In genomic region chr1:152325111-152325510, GRCh38 we compare ENCODE assay signal across 21 cellular contexts. TPM values are rescaled to one million over a fixed set of nuclear protein-coding genes. Genes with fewer than 3 reads are reported as not detected.
DNase-seq lines count a peak whose midpoint lies in the region; ATAC-seq, FAIRE-seq and TF ChIP-seq lines count a peak whose summit lies in the region.
"Had no signal": no experiment of that assay in that cellular context is flagged by ENCODE, and none has a peak within 500 bp of the region (broad histone marks: within the 10 kb centered on the region; RNA-seq: fewer than 3 reads in every experiment).

Gene FLG, minus strand, starts transcription at chr1:152325239. Its CDS starts 9,783 bp downstream, at chr1:152315456.

- TF ChIP-seq CTCF in bronchial epithelial cell (IDR thresholded peaks at IDR 0.05; ENCODE audit: insufficient read depth, low read length, severe bottlenecking) (no peak), gastrocnemius medialis (IDR thresholded peaks at IDR 0.05 in 4 of 5, conservative IDR thresholded peaks at IDR 0.05 in 1 of 5) (no peak)

- DNase-seq in Daoy (ENCODE audit: low read depth), result peak; percentile 24
- peak; percentile 28 for DNase-seq in NCI-H226
- peak; percentile 90 for DNase-seq in bronchial epithelial cell (ENCODE audit: low read depth)
- peak; percentile 12 for DNase-seq in kidney tubule cell (ENCODE audit: low spot score)
- no peak for DNase-seq in erythroblast (lab: John Stamatoyannopoulos, UW)
- no peak for DNase-seq in activated T-cell treated with anti-CD3 and anti-CD28 coated beads, Interleukin-2, amount 50 U/mL, for 24 hours
- no peak for DNase-seq in NCI-H128 (lab: John Stamatoyannopoulos, UW; ENCODE audit: unreplicated experiment)
- DNase-seq in gastrocnemius medialis, result no peak
- DNase-seq: CD8-positive, alpha-beta T cell; NCI-H1105 treated with DMSO at 0.1 percent for 48 hours; NCI-H1694 treated with DMSO at 0.1 percent for 48 hours; NCI-H510A; NCI-H748 treated with DMSO at 0.1 percent for 48 hours; OCI-M1; RPMI8226; SJCRH30 had no signal

- H3K9me3 ChIP-seq in gastrocnemius medialis, result no peaks in the 10 kb centered on the region
- H3K9me3 ChIP-seq: BLaER1, SJCRH30 had no signal

- no peak for FAIRE-seq in bronchial epithelial cell (lab: Jason Lieb, UNC)
- FAIRE-seq: A204.1, GM12892, GM18507 had no signal

- in situ Hi-C loops in gastrocnemius medialis (cut with MboI; ENCODE audit: low sequenced_read_pairs in 4 of 4), result no loop called here

- H3K27ac ChIP-seq in gastrocnemius medialis, result no peak within 1 kb of the TSS
- H3K27ac ChIP-seq: BLaER1, HL-60, SJCRH30 had no signal

- H3K4me1 ChIP-seq in gastrocnemius medialis, result no peaks in the 10 kb centered on the region
- H3K4me1 ChIP-seq: BLaER1 had no signal

- H3K9me3 Mint-ChIP-seq in activated T-cell treated with anti-CD3 and anti-CD28 coated beads, Interleukin-2, amount 50 U/mL, for 24 hours, result no peaks in the 10 kb centered on the region
- H3K9me3 Mint-ChIP-seq: CD8-positive, alpha-beta T cell had no signal

- intact Hi-C loops in gastrocnemius medialis (cut with DNase I; ENCODE audit: low total_unique reads), result no loop called here

- TF ChIP-seq POLR2A in erythroblast (IDR thresholded peaks at IDR 0.05; ENCODE audit: low read length), result no peak
- TF ChIP-seq POLR2A in gastrocnemius medialis (IDR thresholded peaks at IDR 0.05), result no peak

- H3K4me3 ChIP-seq in bronchial epithelial cell (ENCODE audit: low read depth, low read length), result no peak within 1 kb of the TSS
- H3K4me3 ChIP-seq in gastrocnemius medialis, result no peak within 1 kb of the TSS
- H3K4me3 ChIP-seq: BLaER1, SJCRH30 had no signal

- no peak for ATAC-seq in gastrocnemius medialis
- ATAC-seq: CD8-positive, alpha-beta T cell had no signal

- H3K4me3 Mint-ChIP-seq in activated T-cell treated with anti-CD3 and anti-CD28 coated beads, Interleukin-2, amount 50 U/mL, for 24 hours, result no peak within 1 kb of the TSS
- H3K4me3 Mint-ChIP-seq: CD8-positive, alpha-beta T cell had no signal

- no peak within 1 kb of the TSS for H3K27ac Mint-ChIP-seq in activated T-cell treated with anti-CD3 and anti-CD28 coated beads, Interleukin-2, amount 50 U/mL, for 24 hours
- H3K27ac Mint-ChIP-seq: CD8-positive, alpha-beta T cell had no signal

- H3K36me3 Mint-ChIP-seq in activated T-cell treated with anti-CD3 and anti-CD28 coated beads, Interleukin-2, amount 50 U/mL, for 24 hours (ENCODE audit: low read depth), result no peaks in the 10 kb centered on the region
- H3K36me3 Mint-ChIP-seq: CD8-positive, alpha-beta T cell had no signal

- H3K27me3 ChIP-seq in bronchial epithelial cell (ENCODE audit: control insufficient read depth, insufficient read depth, low read length) (no peaks in the 10 kb centered on the region), gastrocnemius medialis (no peaks in the 10 kb centered on the region)
- H3K27me3 ChIP-seq: BLaER1, SJCRH30 had no signal

- H3K36me3 ChIP-seq in bronchial epithelial cell (ENCODE audit: control insufficient read depth, insufficient read depth, low read length), result no peaks in the 10 kb centered on the region
- no peaks in the 10 kb centered on the region for H3K36me3 ChIP-seq in gastrocnemius medialis
- H3K36me3 ChIP-seq: BLaER1, SJCRH30 had no signal

- peaks cover 3% of the 10 kb centered on the region for H3K27me3 Mint-ChIP-seq in activated T-cell treated with anti-CD3 and anti-CD28 coated beads, Interleukin-2, amount 50 U/mL, for 24 hours

- no peaks in the 10 kb centered on the region for H3K4me1 Mint-ChIP-seq in activated T-cell treated with anti-CD3 and anti-CD28 coated beads, Interleukin-2, amount 50 U/mL, for 24 hours (ENCODE audit: low read depth)

RNA-seq across cellular contexts. Expression of gene FLG, which starts in this region (rescaled TPM):
- 0.24 and 0.34 TPM in 2 replicates for total RNA-seq in Daoy (2014; rRNA removed; shearing (Covaris generic))
- total RNA-seq in bronchial epithelial cell (0.26 and 4.0 TPM in 2 replicates), gastrocnemius medialis (not detected)
- total RNA-seq: CD8-positive, alpha-beta T cell had no signal

Comparison
In these comparisons a context has a peak if more than half of its experiments do, and no peak if none do; other contexts are left out.
1. Peak in DNase-seq in Daoy; RNA of the gene not detected or under 1 TPM.
2. DNase-seq: peak in NCI-H226 (single experiment), bronchial epithelial cell (single experiment) and kidney tubule cell (single experiment); none in erythroblast (0 of 2), activated T-cell treated with anti-CD3 and anti-CD28 coated beads, Interleukin-2, amount 50 U/mL, for 24 hours (single experiment), NCI-H128 (single experiment) and gastrocnemius medialis (0 of 2).